Comparison of ENCODE assay signal across 12 cellular contexts in genomic region chr10:97709746-97710078, GRCh38. TPM values are rescaled to one million over a fixed set of nuclear protein-coding genes. Genes with fewer than 3 reads are reported as not detected.
DNase-seq lines count a peak whose midpoint lies in the region; TF ChIP-seq lines count a peak whose summit lies in the region.
"Had no signal": no experiment of that assay in that cellular context is flagged by ENCODE, and none has a peak within 500 bp of the region (broad histone marks: within the 10 kb centered on the region; RNA-seq: fewer than 3 reads in every experiment).

No MANE protein-coding gene starts in this region.

- H3K4me3 Mint-ChIP-seq in osteocyte (ENCODE audit: unreplicated experiment): no peak overlapping the region
- H3K4me3 Mint-ChIP-seq: CD8-positive, alpha-beta T cell; stimulated activated naive B cell treated with anti-CD40 and anti-IgM and Interleukin-4, amounts not matched to agents 10 μg/mL and 1 μg/mL and 100 μg/mL, for 72 hours had no signal

- H3K9me3 Mint-ChIP-seq in osteocyte (ENCODE audit: unreplicated experiment): no peaks in the 10 kb centered on the region
- H3K9me3 Mint-ChIP-seq: CD8-positive, alpha-beta T cell; stimulated activated naive B cell treated with anti-CD40 and anti-IgM and Interleukin-4, amounts not matched to agents 10 μg/mL and 1 μg/mL and 100 μg/mL, for 72 hours had no signal

- H3K36me3 Mint-ChIP-seq in osteocyte (ENCODE audit: unreplicated experiment): no peaks in the 10 kb centered on the region
- H3K36me3 Mint-ChIP-seq: stimulated activated naive B cell treated with anti-CD40 and anti-IgM and Interleukin-4, amounts not matched to agents 10 μg/mL and 1 μg/mL and 100 μg/mL, for 72 hours had no signal

- peaks cover 32% of the 10 kb centered on the region for H3K4me1 Mint-ChIP-seq in osteocyte (ENCODE audit: unreplicated experiment)

- H3K9me3 ChIP-seq in HEK293 (ENCODE audit: control insufficient read depth, insufficient read depth, low read depth, low read length): no peaks in the 10 kb centered on the region
- H3K9me3 ChIP-seq: upper lobe of left lung had no signal

- H3K27ac ChIP-seq in 22Rv1 (no peak overlapping the region), HEK293 (ENCODE audit: extremely low read depth, low read depth, low read length) (no peak overlapping the region), coronary artery (peak overlapping the region; percentile 76 to 91)

- POLR2A ChIA-PET in HEK293 (lab: Yijun Ruan, JAX): interaction anchor here (0.7 to 1.6 kb wide), 3 partner anchors 17 to 27 kb away, joined by 3 to 7 read pairs (median 3); partner anchors contain the start of genes AVPI1 and ZFYVE27

- no peaks in the 10 kb centered on the region for H3K27me3 Mint-ChIP-seq in osteocyte (ENCODE audit: unreplicated experiment)

- no peak overlapping the region for H3K4me3 ChIP-seq in HEK293 (ENCODE audit: low read depth, low read length)
- no peak overlapping the region for H3K4me3 ChIP-seq in coronary artery
- H3K4me3 ChIP-seq: upper lobe of left lung had no signal

- no peaks in the 10 kb centered on the region for H3K36me3 ChIP-seq in HEK293 (ENCODE audit: control insufficient read depth in 2 of 2, insufficient read depth in 1 of 2, low read length in 2 of 2)
- H3K36me3 ChIP-seq: upper lobe of left lung had no signal

- H3K4me1 ChIP-seq in HEK293 (ENCODE audit: control insufficient read depth, insufficient read depth, low read length): no peaks in the 10 kb centered on the region

- TF ChIP-seq CTCF in 22Rv1 (IDR thresholded peaks at IDR 0.05): peak; percentile 56
- TF ChIP-seq CTCF in HEK293 (tag by site-specific recombination; IDR thresholded peaks at IDR 0.05): no peak
- TF ChIP-seq CTCF in coronary artery (IDR thresholded peaks at IDR 0.05): no peak
- TF ChIP-seq CTCF in osteocyte (IDR thresholded peaks at IDR 0.05): peak; percentile 37

- CTCF ChIA-PET in HEK293 (lab: Yijun Ruan, JAX): interaction anchor here (0.6 to 20.4 kb wide), 20 partner anchors 8 to 1517 kb away, joined by 3 to 487 read pairs (median 5); partner anchors contain the start of genes AVPI1 and ZFYVE27

- DNase-seq in coronary artery (ENCODE audit: low spot score) (no peak), osteocyte (ENCODE audit: extremely low spot score, unreplicated experiment) (no peak), AG08395 (ENCODE audit: low spot score) (no peak), NCI-H446 treated with DMSO at 0.1 percent for 48 hours (lab: John Stamatoyannopoulos, UW) (no peak), NCI-H345 (lab: John Stamatoyannopoulos, UW) (no peak)
- no peak for DNase-seq in activated CD4-positive, CD25-positive, alpha-beta regulatory T cell (lab: John Stamatoyannopoulos, UW)
- DNase-seq: NCI-H1930; stimulated activated naive B cell treated with anti-CD40 and anti-IgM and Interleukin-4, amounts not matched to agents 10 μg/mL and 1 μg/mL and 100 μg/mL, for 72 hours had no signal

- peak overlapping the region; percentile 67 for H3K27ac Mint-ChIP-seq in osteocyte (ENCODE audit: unreplicated experiment)
- H3K27ac Mint-ChIP-seq: CD8-positive, alpha-beta T cell; stimulated activated naive B cell treated with anti-CD40 and anti-IgM and Interleukin-4, amounts not matched to agents 10 μg/mL and 1 μg/mL and 100 μg/mL, for 72 hours had no signal

TF ChIP-seq in HEK293, 187 proteins besides CTCF, POLR2A, EP300 and RAD21:
- TF ChIP-seq ZNF366 (tag by site-specific recombination; conservative IDR thresholded peaks at IDR 0.05) (peak; percentile 71), ZNF155 (tag by site-specific recombination; IDR thresholded peaks at IDR 0.05) (no peak)

RNA-seq across cellular contexts. Expression of gene MARVELD1, which starts 3.8 kb away (rescaled TPM):
- 107 and 111 TPM in 2 replicates for total RNA-seq in osteocyte

RNA-seq across cellular contexts. Expression of gene AVPI1, which starts 22.7 kb away (rescaled TPM):
- total RNA-seq in osteocyte: 4.5 and 5.7 TPM in 2 replicates

RNA-seq across cellular contexts. Expression of gene ZFYVE27, which starts 27.2 kb away (rescaled TPM):
- 22.5 and 27.0 TPM in 2 replicates for total RNA-seq in osteocyte

Comparison
In these comparisons a context has a peak if more than half of its experiments do, and no peak if none do; other contexts are left out.
1. H3K27ac ChIP-seq: peak in coronary artery (2 of 2); none in 22Rv1 (single experiment) and HEK293 (single experiment).
2. CTCF ChIP-seq: peak in 22Rv1 (single experiment) and osteocyte (single experiment); none in HEK293 (single experiment) and coronary artery (single experiment).